In genomic region chr6:112337209-112337638, GRCh38 we compare ENCODE assay signal across 10 cellular contexts. TPM values are rescaled to one million over a fixed set of nuclear protein-coding genes. Genes with fewer than 3 reads are reported as not detected.
DNase-seq lines count a peak whose midpoint lies in the region; ATAC-seq, FAIRE-seq and TF ChIP-seq lines count a peak whose summit lies in the region.
"Had no signal": no experiment of that assay in that cellular context is flagged by ENCODE, and none has a peak within 500 bp of the region (broad histone marks: within the 10 kb centered on the region; RNA-seq: fewer than 3 reads in every experiment).

No MANE protein-coding gene starts in this region.

- no peak overlapping the region for H3K9ac ChIP-seq in kidney (ENCODE audit: low read length in 2 of 2)
- H3K9ac ChIP-seq: BLaER1 had no signal

- no peak overlapping the region for H3K4me3 ChIP-seq in kidney (ENCODE audit: low read length in 2 of 2)
- no peak overlapping the region for H3K4me3 ChIP-seq in upper lobe of right lung
- H3K4me3 ChIP-seq: BLaER1 had no signal

- no peak for FAIRE-seq in kidney (lab: Jason Lieb, UNC)

- H3K9me3 ChIP-seq in kidney (ENCODE audit: control insufficient read depth in 1 of 2, low read length in 2 of 2) (no peaks in the 10 kb centered on the region), upper lobe of right lung (no peaks in the 10 kb centered on the region)

- H3K27ac Mint-ChIP-seq in MCF 10A (ENCODE audit: low read depth, unreplicated experiment), result no peak overlapping the region
- H3K27ac Mint-ChIP-seq: activated naive CD8-positive, alpha-beta T cell had no signal

- no peaks in the 10 kb centered on the region for H3K27me3 ChIP-seq in upper lobe of right lung
- H3K27me3 ChIP-seq: BLaER1 had no signal

- BruUV-seq in MCF 10A (replicated peaks; lab: Mats Ljungman, UMichigan), result no TSS peak

- ATAC-seq in upper lobe of right lung, result peak; percentile 72

- no peak overlapping the region for H3K4me3 Mint-ChIP-seq in MCF 10A (ENCODE audit: unreplicated experiment)
- H3K4me3 Mint-ChIP-seq: activated naive CD8-positive, alpha-beta T cell had no signal

- TF ChIP-seq CTCF in MCF 10A (IDR thresholded peaks at IDR 0.05; ENCODE audit: unreplicated experiment), result peak; percentile 70
- peak; percentile 63 for TF ChIP-seq CTCF in kidney (IDR thresholded peaks at IDR 0.05; ENCODE audit: borderline replicate concordance, extremely low read depth, insufficient read depth)
- TF ChIP-seq CTCF in upper lobe of right lung (IDR thresholded peaks at IDR 0.05), result peak; percentile 62

- H3K36me3 Mint-ChIP-seq in MCF 10A (ENCODE audit: insufficient read depth, unreplicated experiment), result no peaks in the 10 kb centered on the region
- H3K36me3 Mint-ChIP-seq: activated naive CD8-positive, alpha-beta T cell had no signal

- H3K4me1 Mint-ChIP-seq in MCF 10A (ENCODE audit: insufficient read depth, unreplicated experiment), result peaks cover 3% of the 10 kb centered on the region

- H3K36me3 ChIP-seq in kidney (ENCODE audit: control insufficient read depth in 1 of 2, insufficient read depth in 2 of 2, low read length in 2 of 2), result no peaks in the 10 kb centered on the region
- H3K36me3 ChIP-seq in upper lobe of right lung, result no peaks in the 10 kb centered on the region
- H3K36me3 ChIP-seq: BLaER1 had no signal

- POLR2A ChIA-PET in MCF 10A (lab: Yijun Ruan, JAX), result no interaction called here

- no peaks in the 10 kb centered on the region for H3K9me3 Mint-ChIP-seq in MCF 10A (ENCODE audit: unreplicated experiment)

- H3K4me1 ChIP-seq in kidney (ENCODE audit: control insufficient read depth in 1 of 2, insufficient read depth in 1 of 2, low read depth in 1 of 2, low read length in 2 of 2) (no peaks in the 10 kb centered on the region), upper lobe of right lung (no peaks in the 10 kb centered on the region)
- H3K4me1 ChIP-seq: BLaER1 had no signal

- H3K27ac ChIP-seq in kidney (ENCODE audit: low read depth in 2 of 2, low read length in 2 of 2) (no peak overlapping the region), upper lobe of right lung (no peak overlapping the region)
- H3K27ac ChIP-seq: BLaER1 had no signal

- DNase-seq in NCI-H510A treated with DMSO at 0.1 percent for 48 hours (lab: John Stamatoyannopoulos, UW) (peak; percentile 20), NCI-H510A (lab: John Stamatoyannopoulos, UW) (no peak), NCI-H345 treated with DMSO at 0.1 percent for 48 hours (lab: John Stamatoyannopoulos, UW; ENCODE audit: unreplicated experiment) (peak; percentile 72), MCF 10A (ENCODE audit: unreplicated experiment) (peak; percentile 77), kidney (no peak), upper lobe of right lung (no peak), SKM-1 treated with dmso at 0.1 percent for 144 hours (lab: John Stamatoyannopoulos, UW; ENCODE audit: unreplicated experiment) (no peak)
- DNase-seq in activated T-cell treated with anti-CD3 and anti-CD28 coated beads, Interleukin-2, amount 50 U/mL, for 48 hours, result no peak

- intact Hi-C loops in MCF 10A (cut with micrococcal nuclease), result loop anchor here (1.0 to 10.0 kb wide), 4 partner anchors 35 to 1542 kb away; no protein-coding TSS in a partner anchor
- intact Hi-C loops in kidney (cut with DNase I), result no loop called here
- intact Hi-C loops in upper lobe of right lung (cut with DNase I), result no loop called here

- CTCF ChIA-PET in MCF 10A (lab: Yijun Ruan, JAX), result interaction anchor here (0.6 to 5.7 kb wide), 7 partner anchors 10 to 157 kb away, joined by 3 to 29 read pairs (median 3); partner anchors contain the start of gene RFPL4B

- H3K27me3 Mint-ChIP-seq in MCF 10A (ENCODE audit: insufficient read depth, unreplicated experiment), result no peaks in the 10 kb centered on the region

RNA-seq across cellular contexts. Expression of gene RFPL4B, which starts 9.9 kb away (rescaled TPM):
- total RNA-seq in MCF 10A (2022) (not detected in 2 replicates), kidney (not detected), upper lobe of right lung (not detected)
- not detected for polyA plus RNA-seq in kidney (ENCODE audit: insufficient read depth, low read depth, low replicate concordance)

Comparison
In these comparisons a context has a peak if more than half of its experiments do, and no peak if none do; other contexts are left out.
1. DNase-seq: peak in NCI-H510A treated with DMSO at 0.1 percent for 48 hours (single experiment), NCI-H345 treated with DMSO at 0.1 percent for 48 hours (single experiment) and MCF 10A (single experiment); none in NCI-H510A (single experiment), kidney (single experiment), upper lobe of right lung (single experiment), activated T-cell treated with anti-CD3 and anti-CD28 coated beads, Interleukin-2, amount 50 U/mL, for 48 hours (0 of 2) and SKM-1 treated with dmso at 0.1 percent for 144 hours (single experiment).
2. Peak in every context shown above with its lines, with median percentiles within 50 percentile points of each other: CTCF ChIP-seq.